Comparison of ENCODE assay signal across 26 cellular contexts in the genomic region with DNA sequence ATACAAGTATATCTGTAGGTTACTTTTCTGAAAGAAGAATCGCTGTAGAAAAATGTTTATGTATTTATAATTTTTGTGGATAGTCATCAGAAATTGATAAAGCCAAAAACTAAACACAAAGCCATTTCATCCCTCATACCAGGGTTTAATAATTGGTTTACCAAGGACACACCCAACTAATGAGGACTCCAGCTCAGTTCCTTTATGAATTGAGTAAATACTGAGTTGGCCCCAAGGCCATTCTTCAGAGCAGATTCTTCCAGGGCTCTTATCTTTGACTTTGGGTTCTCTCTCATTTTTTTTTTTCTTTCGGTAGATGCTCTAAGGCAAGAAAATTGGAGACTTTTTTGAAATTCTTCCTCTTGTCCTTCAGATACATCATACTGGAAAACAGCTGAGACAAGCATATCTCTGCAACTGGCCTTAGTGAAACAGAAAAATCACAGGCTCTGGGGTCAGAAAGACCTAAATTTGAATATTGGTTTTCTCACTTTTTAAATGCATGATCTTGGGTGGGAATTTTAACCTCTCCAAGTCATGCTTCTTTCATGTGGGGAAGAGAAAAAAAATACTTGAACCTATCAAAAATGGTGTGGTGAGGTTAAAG.
A peak's percentile ranks its signal among the peaks of the same experiment; 100 is the strongest.
DNase-seq lines count a peak whose midpoint lies in the region; ATAC-seq, FAIRE-seq and TF ChIP-seq lines count a peak whose summit lies in the region.
"Had no signal": no experiment of that assay in that cellular context is flagged by ENCODE, and none has a peak within 500 bp of the region (broad histone marks: within the 10 kb centered on the region; RNA-seq: fewer than 3 reads in every experiment).

No MANE protein-coding gene starts in this region.

- H3K4me2 ChIP-seq in A549 (no peak overlapping the region), IMR-90 (ENCODE audit: low read depth, low read length) (no peak overlapping the region), SK-N-SH (no peak overlapping the region)
- H3K4me2 ChIP-seq: BLaER1 had no signal

- TF ChIP-seq EP300 in A549 (IDR thresholded peaks at IDR 0.05) = no peak
- no peak for TF ChIP-seq EP300 in upper lobe of left lung (IDR thresholded peaks at IDR 0.05)
- TF ChIP-seq EP300 in SK-N-SH (IDR thresholded peaks at IDR 0.05; ENCODE audit: borderline replicate concordance in 1 of 2, low read depth in 1 of 2, low read length in 1 of 2) = no peak

- 86% methylated on average over 2 of the region's 2 CpGs for WGBS in A549 (ENCODE audit: missing lambda C conversion rate)
- WGBS in IMR-90 (ENCODE audit: extremely low coverage in 2 of 2, insufficient read length in 1 of 2), 2 experiments = no CpG with 5 or more reads among the region's 2 CpGs
- 66 to 81% methylated on average over 2 of the region's 2 CpGs for WGBS in upper lobe of left lung, 2 donors
- 91% methylated on average over 2 of the region's 2 CpGs for WGBS in SK-N-SH (ENCODE audit: low lambda C conversion rate)

- no peaks in the 10 kb centered on the region for H3K9me2 ChIP-seq in SK-N-SH

- H3K27me3 ChIP-seq in IMR-90 (ENCODE audit: control insufficient read depth, insufficient read depth, low read length) (peaks cover 10% of the 10 kb centered on the region), WERI-Rb-1 (ENCODE audit: insufficient read depth, low read depth, severe bottlenecking) (no peaks in the 10 kb centered on the region), upper lobe of left lung (no peaks in the 10 kb centered on the region), SK-N-SH (ENCODE audit: insufficient read depth) (no peaks in the 10 kb centered on the region)
- H3K27me3 ChIP-seq: BLaER1, SJSA1 had no signal

- dilution Hi-C loops in IMR-90 (cut with HindIII; ENCODE audit: low sequenced_read_pairs, unreplicated experiment) = no loop called here

- H3K9ac ChIP-seq in IMR-90 (ENCODE audit: low read depth, low read length) (no peak overlapping the region), SK-N-SH (no peak overlapping the region)
- H3K9ac ChIP-seq: BLaER1 had no signal

- H2AK9ac ChIP-seq in IMR-90 (replicated peaks; ENCODE audit: low read depth, low read length, poor library complexity) = no peak overlapping the region

- H2AFZ ChIP-seq in IMR-90 (replicated peaks; ENCODE audit: low read length, poor library complexity) (no peak overlapping the region), SK-N-SH (ENCODE audit: low read depth) (no peak overlapping the region)

- no peak overlapping the region for H2BK5ac ChIP-seq in IMR-90 (ENCODE audit: low read depth, low read length, poor library complexity, severe bottlenecking)

- H3K56ac ChIP-seq in IMR-90 (ENCODE audit: extremely low read depth, insufficient read depth, low read length) = no peak overlapping the region

- intact Hi-C loops in IMR-90 (cut with micrococcal nuclease) (no loop called here), Right ventricle myocardium inferior (cut with DNase I) (no loop called here)

- FAIRE-seq in A549 (lab: Jason Lieb, UNC) = no peak
- FAIRE-seq: A204.1, GM12878 had no signal

- no peaks in the 10 kb centered on the region for H3K79me1 ChIP-seq in IMR-90 (ENCODE audit: low read depth in 1 of 2, low read length in 2 of 2)

- no peak overlapping the region for H4K8ac ChIP-seq in IMR-90 (ENCODE audit: low read depth in 2 of 2, low read length in 2 of 2)

- CTCF ChIA-PET in A549 (lab: Yijun Ruan, JAX) (interaction anchor here (1.2 kb wide), 1 partner anchor 11 kb away, joined by 3 read pairs; no protein-coding TSS in a partner anchor), IMR-90 (lab: Yijun Ruan, JAX) (no interaction called here), SK-N-SH (lab: Yijun Ruan, JAX) (interaction anchor here (0.8 to 1.2 kb wide), 2 partner anchors 18 to 352 kb away, joined by 3 read pairs; no protein-coding TSS in a partner anchor)

- H3K9me3 ChIP-seq in A549 (no peaks in the 10 kb centered on the region), IMR-90 (ENCODE audit: control insufficient read depth, insufficient read depth, low read length) (no peaks in the 10 kb centered on the region), WERI-Rb-1 (ENCODE audit: severe bottlenecking) (no peaks in the 10 kb centered on the region), upper lobe of left lung (no peaks in the 10 kb centered on the region), SK-N-SH (no peaks in the 10 kb centered on the region)
- H3K9me3 ChIP-seq: BLaER1, Caco-2, SJSA1 had no signal

- no peaks in the 10 kb centered on the region for H3F3A ChIP-seq in SK-N-SH (replicated peaks; ENCODE audit: insufficient read depth)

- no peak overlapping the region for H3K27ac ChIP-seq in A549
- H3K27ac ChIP-seq in IMR-90 (ENCODE audit: insufficient read depth, low read length) = no peak overlapping the region
- H3K27ac ChIP-seq in WERI-Rb-1 = peak overlapping the region; percentile 68
- H3K27ac ChIP-seq in upper lobe of left lung = no peak overlapping the region
- no peak overlapping the region for H3K27ac ChIP-seq in SK-N-SH (ENCODE audit: low read depth in 2 of 2, low read length in 1 of 2)
- H3K27ac ChIP-seq: BLaER1, SJSA1 had no signal

- no peak overlapping the region for H4K5ac ChIP-seq in IMR-90 (ENCODE audit: low read depth, low read length)

- no peak overlapping the region for H3K18ac ChIP-seq in IMR-90 (ENCODE audit: low read depth, low read length)

- H3K36me3 ChIP-seq in IMR-90 (ENCODE audit: control insufficient read depth, insufficient read depth, low read length) = no peaks in the 10 kb centered on the region
- no peaks in the 10 kb centered on the region for H3K36me3 ChIP-seq in WERI-Rb-1
- no peaks in the 10 kb centered on the region for H3K36me3 ChIP-seq in upper lobe of left lung
- H3K36me3 ChIP-seq in SK-N-SH (replicated peaks in 1 of 2; ENCODE audit: control insufficient read depth in 1 of 2, insufficient read depth in 2 of 2, low read length in 1 of 2) = no peaks in the 10 kb centered on the region
- H3K36me3 ChIP-seq: BLaER1, SJSA1 had no signal

- TF ChIP-seq RAD21 in A549 (conservative IDR thresholded peaks at IDR 0.05 in 1 of 2, IDR thresholded peaks at IDR 0.05 in 1 of 2) (no peak), IMR-90 (IDR thresholded peaks at IDR 0.05; ENCODE audit: low read length) (no peak), SK-N-SH (IDR thresholded peaks at IDR 0.05; ENCODE audit: low read length) (no peak)

- no peaks in the 10 kb centered on the region for H3K79me2 ChIP-seq in SK-N-SH (ENCODE audit: insufficient read depth)

- H2BK15ac ChIP-seq in IMR-90 (ENCODE audit: low read depth, low read length) = no peak overlapping the region

- TF ChIP-seq CTCF in A549 (IDR thresholded peaks at IDR 0.05) = no peak
- TF ChIP-seq CTCF in IMR-90 (conservative IDR thresholded peaks at IDR 0.05; ENCODE audit: low read depth, low read length) = no peak
- no peak for TF ChIP-seq CTCF in WERI-Rb-1 (IDR thresholded peaks at IDR 0.05; ENCODE audit: low read depth, low read length)
- TF ChIP-seq CTCF in upper lobe of left lung (IDR thresholded peaks at IDR 0.05) = no peak
- no peak for TF ChIP-seq CTCF in SK-N-SH (IDR thresholded peaks at IDR 0.05)

- in situ Hi-C loops in IMR-90 (cut with MboI; ENCODE audit: low sequenced_read_pairs) = no loop called here

- H3K4me3 ChIP-seq in A549 = no peak overlapping the region
- H3K4me3 ChIP-seq in IMR-90 (ENCODE audit: insufficient read depth, low read depth, low read length) = no peak overlapping the region
- H3K4me3 ChIP-seq in WERI-Rb-1 (ENCODE audit: low read depth, low read length) = no peak overlapping the region
- H3K4me3 ChIP-seq in upper lobe of left lung = no peak overlapping the region
- H3K4me3 ChIP-seq in SK-N-SH (ENCODE audit: low read depth in 2 of 2, low read length in 1 of 2) = no peak overlapping the region
- H3K4me3 ChIP-seq: BLaER1, GM12878, SJSA1 had no signal

- no peak overlapping the region for H3K4ac ChIP-seq in IMR-90 (ENCODE audit: low read depth, low read length)

- no peak for TF ChIP-seq POLR2A in A549 (IDR thresholded peaks at IDR 0.05; ENCODE audit: low read length)
- TF ChIP-seq POLR2A in IMR-90 (IDR thresholded peaks at IDR 0.05; ENCODE audit: low read depth, low read length) = no peak
- TF ChIP-seq POLR2A in upper lobe of left lung (IDR thresholded peaks at IDR 0.05) = no peak

- no peak overlapping the region for H3K14ac ChIP-seq in IMR-90 (replicated peaks; ENCODE audit: low read depth, low read length)

- POLR2A ChIA-PET in A549 (lab: Yijun Ruan, JAX) (no interaction called here), IMR-90 (lab: Charles Lee; ENCODE audit: unreplicated experiment) (interaction anchor here (0.7 kb wide), 1 partner anchor 619 kb away, joined by 5 read pairs; no protein-coding TSS in a partner anchor), SK-N-SH (lab: Yijun Ruan, JAX) (interaction anchor here (0.7 kb wide), 1 partner anchor 1644 kb away, joined by 5 read pairs; no protein-coding TSS in a partner anchor)

- no peak overlapping the region for H4K91ac ChIP-seq in IMR-90 (ENCODE audit: insufficient read depth, low read depth, low read length)

- H4K20me1 ChIP-seq in IMR-90 (ENCODE audit: insufficient read depth, low read length) (no peaks in the 10 kb centered on the region), SK-N-SH (ENCODE audit: insufficient read depth) (no peaks in the 10 kb centered on the region)
- H4K20me1 ChIP-seq: BLaER1 had no signal

- no peak overlapping the region for H2AK5ac ChIP-seq in IMR-90 (ENCODE audit: low read depth, low read length)

- no peak for ATAC-seq in A549
- ATAC-seq in IMR-90 (ENCODE audit: low read depth) = no peak
- no peak for ATAC-seq in upper lobe of left lung (ENCODE audit: low FRiP score in 2 of 2)
- ATAC-seq in Right ventricle myocardium inferior = no peak
- ATAC-seq in GM21528 (IDR thresholded peaks at IDR 0.05; ENCODE audit: low FRiP score, unreplicated experiment) = no peak
- ATAC-seq: GM12878, Panc1, T-helper 17 cell had no signal

- no peak overlapping the region for H2BK120ac ChIP-seq in IMR-90 (ENCODE audit: low read depth, low read length)

- no peak overlapping the region for H2BK20ac ChIP-seq in IMR-90 (ENCODE audit: low read depth, low read length)

- DNase-seq in A549 (ENCODE audit: low read depth in 1 of 2, low spot score in 1 of 2) (no peak), IMR-90 (no peak), NCI-H69 (lab: John Stamatoyannopoulos, UW) (peak; percentile 90), WERI-Rb-1 (no peak), upper lobe of left lung (no peak), SK-N-SH (no peak), Right ventricle myocardium inferior (ENCODE audit: missing footprints) (no peak)
- DNase-seq: CD4-positive, alpha-beta T cell; DMS 273 treated with DMSO at 0.1 percent for 48 hours; DMS79 treated with DMSO at 0.1 percent for 48 hours; H7; HFFc6; KBM-7; MV-4-11; NCI-H187 treated with DMSO at 0.1 percent for 48 hours; NCI-H2227 treated with DMSO at 0.1 percent for 48 hours; NK-92 treated with Interleukin-12 subunit alpha and Interleukin-12 subunit beta, amount 100 ng/mL, for 24 hours; SW 1271; T-helper 17 cell had no signal

- H3K4me1 ChIP-seq in A549 (no peaks in the 10 kb centered on the region), IMR-90 (ENCODE audit: control insufficient read depth, insufficient read depth, low read length) (no peaks in the 10 kb centered on the region; the same call in 1 of the 2 replicates), upper lobe of left lung (no peaks in the 10 kb centered on the region), SK-N-SH (ENCODE audit: control insufficient read depth in 1 of 2, insufficient read depth in 2 of 2, low read depth in 1 of 2, low read length in 1 of 2) (no peaks in the 10 kb centered on the region; a peak in 1 of 4 replicates)
- H3K4me1 ChIP-seq: BLaER1 had no signal

- no TSS peak for BruUV-seq in IMR-90 (replicated peaks; lab: Mats Ljungman, UMichigan)

- H3K23ac ChIP-seq in IMR-90 (ENCODE audit: low read depth, low read length) = no peak overlapping the region

- H3K9me1 ChIP-seq in IMR-90 (ENCODE audit: insufficient read depth, low read length) = no peaks in the 10 kb centered on the region
